9 cellular contexts compared by ENCODE assay signal in the genomic region with DNA sequence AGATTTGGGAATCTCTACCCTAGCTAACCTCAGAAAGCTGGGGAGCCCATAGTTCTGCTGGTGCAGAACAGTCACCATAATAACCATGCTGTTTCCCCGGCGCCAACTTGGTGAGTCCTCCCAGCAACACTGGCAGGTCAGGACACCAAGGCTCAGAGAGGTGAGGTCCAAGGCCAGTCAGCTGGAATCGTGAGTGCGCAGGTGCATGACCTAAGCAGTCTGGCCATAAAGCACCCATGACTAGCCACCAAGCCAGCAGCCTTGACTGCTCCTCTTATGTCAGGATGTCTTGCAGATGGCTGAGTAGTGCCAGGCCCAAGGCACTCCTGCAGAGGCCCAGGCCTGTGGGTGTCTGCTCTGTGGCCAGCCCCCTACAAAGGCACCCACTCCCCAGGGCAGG. TPM values are rescaled to one million over a fixed set of nuclear protein-coding genes. Genes with fewer than 3 reads are reported as not detected.
DNase-seq lines count a peak whose midpoint lies in the region; ATAC-seq and TF ChIP-seq lines count a peak whose summit lies in the region.
"Had no signal": no experiment of that assay in that cellular context is flagged by ENCODE, and none has a peak within 500 bp of the region (broad histone marks: within the 10 kb centered on the region; RNA-seq: fewer than 3 reads in every experiment).

No MANE protein-coding gene starts in this region.

- H3K27me3 ChIP-seq in KMS-11 (ENCODE audit: insufficient read depth, low read depth) (no peaks in the 10 kb centered on the region), neural cell (ENCODE audit: insufficient read depth, low read depth, low read length) (no peaks in the 10 kb centered on the region)

- H3K9ac ChIP-seq in KMS-11 (no peak overlapping the region), neural cell (ENCODE audit: low read length) (peak overlapping the region; percentile 23)

- TF ChIP-seq EP300 in neural cell (conservative IDR thresholded peaks at IDR 0.05; ENCODE audit: poor library complexity, severe bottlenecking), result no peak

- no peak for DNase-seq in CD14-positive monocyte (ENCODE audit: low spot score)
- DNase-seq in UCSD-AML1 (lab: John Stamatoyannopoulos, UW; ENCODE audit: unreplicated experiment), result no peak
- DNase-seq in NCI-H1436 (lab: John Stamatoyannopoulos, UW), result no peak
- no peak for DNase-seq in globus pallidus (ENCODE audit: low spot score)
- DNase-seq: NCI-H510A treated with DMSO at 0.1 percent for 48 hours had no signal

- ATAC-seq in GM21786 (IDR thresholded peaks at IDR 0.05; ENCODE audit: unreplicated experiment), result no peak

- no peak for TF ChIP-seq RAD21 in neural cell (conservative IDR thresholded peaks at IDR 0.05)

- H3K27ac Mint-ChIP-seq in CD14-positive monocyte, result peak overlapping the region; percentile 93 to 100 (median 98)
- peak overlapping the region; percentile 96 for H3K27ac Mint-ChIP-seq in dendritic cell treated with granulocyte-macrophage colony-stimulating factor and Interleukin-4, amounts not matched to agents 40 ng/mL and 50 ng/mL, for 4 days

- H3K9me3 ChIP-seq in neural cell (ENCODE audit: low read length), result no peaks in the 10 kb centered on the region

- TF ChIP-seq CTCF in CD14-positive monocyte (IDR thresholded peaks at IDR 0.05) (no peak), KMS-11 (conservative IDR thresholded peaks at IDR 0.05; ENCODE audit: low read depth, low read length) (no peak), neural cell (IDR thresholded peaks at IDR 0.05; ENCODE audit: poor library complexity, severe bottlenecking) (no peak)

- no peak overlapping the region for H2AFZ ChIP-seq in KMS-11 (ENCODE audit: low read depth)
- H2AFZ ChIP-seq in neural cell (ENCODE audit: low read depth, low read length), result no peak overlapping the region

- peaks cover 13 to 21% of the 10 kb centered on the region in 2 donors for H3K36me3 Mint-ChIP-seq in CD14-positive monocyte
- peaks cover 74% of the 10 kb centered on the region for H3K36me3 Mint-ChIP-seq in dendritic cell treated with granulocyte-macrophage colony-stimulating factor and Interleukin-4, amounts not matched to agents 40 ng/mL and 50 ng/mL, for 4 days (ENCODE audit: low read depth)

- peaks cover 0 to 1% (median 0%) of the 10 kb centered on the region in 7 donors for H3K9me3 Mint-ChIP-seq in CD14-positive monocyte
- no peaks in the 10 kb centered on the region for H3K9me3 Mint-ChIP-seq in dendritic cell treated with granulocyte-macrophage colony-stimulating factor and Interleukin-4, amounts not matched to agents 40 ng/mL and 50 ng/mL, for 4 days

- no peaks in the 10 kb centered on the region for H3K9me2 ChIP-seq in neural cell (ENCODE audit: insufficient read depth, low read length)

- H3K36me3 ChIP-seq in KMS-11 (ENCODE audit: insufficient read depth) (no peaks in the 10 kb centered on the region), neural cell (ENCODE audit: insufficient read depth, low read length) (no peaks in the 10 kb centered on the region)

- H3K27me3 Mint-ChIP-seq in CD14-positive monocyte (ENCODE audit: low read depth in 3 of 3), result no peaks in the 10 kb centered on the region
- no peaks in the 10 kb centered on the region for H3K27me3 Mint-ChIP-seq in dendritic cell treated with granulocyte-macrophage colony-stimulating factor and Interleukin-4, amounts not matched to agents 40 ng/mL and 50 ng/mL, for 4 days

- H4K20me1 ChIP-seq in KMS-11 (ENCODE audit: insufficient read depth) (no peaks in the 10 kb centered on the region), neural cell (ENCODE audit: insufficient read depth) (peaks cover 28% of the 10 kb centered on the region)

- H3K4me3 ChIP-seq in KMS-11 (IDR thresholded peaks at IDR 0.05; ENCODE audit: insufficient read depth, low read depth, low read length) (no peak overlapping the region), neural cell (ENCODE audit: low read length) (peak overlapping the region; percentile 99)

- H3K79me2 ChIP-seq in KMS-11 (ENCODE audit: insufficient read depth, low read depth) (peaks cover 40% of the 10 kb centered on the region), neural cell (replicated peaks; ENCODE audit: insufficient read depth, low read length) (peaks cover 54% of the 10 kb centered on the region)

- no peaks in the 10 kb centered on the region for H3F3A ChIP-seq in neural cell (ENCODE audit: insufficient read depth, low read length, poor library complexity, severe bottlenecking)

- peak overlapping the region; percentile 60; the same call in 1 of the 2 replicates for H3K4me2 ChIP-seq in KMS-11
- peak overlapping the region; percentile 26 for H3K4me2 ChIP-seq in neural cell (ENCODE audit: low read length)

- H3K4me1 ChIP-seq in KMS-11 (ENCODE audit: low read depth, poor library complexity, severe bottlenecking), result peaks cover 23% of the 10 kb centered on the region

- H3K4me3 Mint-ChIP-seq in CD14-positive monocyte, result peak overlapping the region; percentile 95
- peak overlapping the region; percentile 94 for H3K4me3 Mint-ChIP-seq in dendritic cell treated with granulocyte-macrophage colony-stimulating factor and Interleukin-4, amounts not matched to agents 40 ng/mL and 50 ng/mL, for 4 days

- peaks cover 64% of the 10 kb centered on the region for H3K4me1 Mint-ChIP-seq in CD14-positive monocyte
- peaks cover 59% of the 10 kb centered on the region for H3K4me1 Mint-ChIP-seq in dendritic cell treated with granulocyte-macrophage colony-stimulating factor and Interleukin-4, amounts not matched to agents 40 ng/mL and 50 ng/mL, for 4 days (ENCODE audit: low read depth)

- H3K27ac ChIP-seq in KMS-11 (peak overlapping the region; percentile 84; the same call in 1 of the 2 replicates), neural cell (ENCODE audit: low read length) (no peak overlapping the region)

- intact Hi-C loops in CD14-positive monocyte (cut with micrococcal nuclease), result loop anchor here (5.0 to 10.0 kb wide), 6 partner anchors 38 to 768 kb away; a partner anchor contains a TSS
- intact Hi-C loops in dendritic cell treated with granulocyte-macrophage colony-stimulating factor and Interleukin-4, amounts not matched to agents 40 ng/mL and 50 ng/mL, for 4 days (cut with micrococcal nuclease), result loop anchor here (1.0 to 10.0 kb wide), 4 partner anchors 40 to 150 kb away; a partner anchor contains a TSS

TF ChIP-seq in neural cell, 6 proteins besides CTCF, POLR2A, EP300 and RAD21:
- TF ChIP-seq, protein P1, sequence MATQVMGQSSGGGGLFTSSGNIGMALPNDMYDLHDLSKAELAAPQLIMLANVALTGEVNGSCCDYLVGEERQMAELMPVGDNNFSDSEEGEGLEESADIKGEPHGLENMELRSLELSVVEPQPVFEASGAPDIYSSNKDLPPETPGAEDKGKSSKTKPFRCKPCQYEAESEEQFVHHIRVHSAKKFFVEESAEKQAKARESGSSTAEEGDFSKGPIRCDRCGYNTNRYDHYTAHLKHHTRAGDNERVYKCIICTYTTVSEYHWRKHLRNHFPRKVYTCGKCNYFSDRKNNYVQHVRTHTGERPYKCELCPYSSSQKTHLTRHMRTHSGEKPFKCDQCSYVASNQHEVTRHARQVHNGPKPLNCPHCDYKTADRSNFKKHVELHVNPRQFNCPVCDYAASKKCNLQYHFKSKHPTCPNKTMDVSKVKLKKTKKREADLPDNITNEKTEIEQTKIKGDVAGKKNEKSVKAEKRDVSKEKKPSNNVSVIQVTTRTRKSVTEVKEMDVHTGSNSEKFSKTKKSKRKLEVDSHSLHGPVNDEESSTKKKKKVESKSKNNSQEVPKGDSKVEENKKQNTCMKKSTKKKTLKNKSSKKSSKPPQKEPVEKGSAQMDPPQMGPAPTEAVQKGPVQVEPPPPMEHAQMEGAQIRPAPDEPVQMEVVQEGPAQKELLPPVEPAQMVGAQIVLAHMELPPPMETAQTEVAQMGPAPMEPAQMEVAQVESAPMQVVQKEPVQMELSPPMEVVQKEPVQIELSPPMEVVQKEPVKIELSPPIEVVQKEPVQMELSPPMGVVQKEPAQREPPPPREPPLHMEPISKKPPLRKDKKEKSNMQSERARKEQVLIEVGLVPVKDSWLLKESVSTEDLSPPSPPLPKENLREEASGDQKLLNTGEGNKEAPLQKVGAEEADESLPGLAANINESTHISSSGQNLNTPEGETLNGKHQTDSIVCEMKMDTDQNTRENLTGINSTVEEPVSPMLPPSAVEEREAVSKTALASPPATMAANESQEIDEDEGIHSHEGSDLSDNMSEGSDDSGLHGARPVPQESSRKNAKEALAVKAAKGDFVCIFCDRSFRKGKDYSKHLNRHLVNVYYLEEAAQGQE (IDR thresholded peaks at IDR 0.05; ENCODE audit: borderline replicate concordance), result no peak
- TF ChIP-seq EZH2 (IDR thresholded peaks at IDR 0.05; ENCODE audit: borderline replicate concordance, insufficient read depth, low read length, poor library complexity, severe bottlenecking) (no peak), MXI1 (conservative IDR thresholded peaks at IDR 0.05; ENCODE audit: poor library complexity, severe bottlenecking) (no peak)
TF ChIP-seq in neural cell: peak in this region for 0.

RNA-seq across cellular contexts. Expression of a gene that starts 2.6 kb away (rescaled TPM):
- polyA plus RNA-seq in CD14-positive monocyte, result 1 to 10 TPM; 1.9 to 3.1 TPM
- polyA plus RNA-seq in neural cell, result 22.2 and 27.0 TPM in 2 replicates
- 25.1 and 33.0 TPM in 2 replicates for polyA minus RNA-seq in neural cell

RNA-seq across cellular contexts. Expression of a gene that starts 14.5 kb away (rescaled TPM):
- not detected for polyA plus RNA-seq in CD14-positive monocyte
- 0.38 and 1.0 TPM in 2 replicates for polyA plus RNA-seq in neural cell
- 0.49 and 0.93 TPM in 2 replicates for polyA minus RNA-seq in neural cell
